In the genomic region with DNA sequence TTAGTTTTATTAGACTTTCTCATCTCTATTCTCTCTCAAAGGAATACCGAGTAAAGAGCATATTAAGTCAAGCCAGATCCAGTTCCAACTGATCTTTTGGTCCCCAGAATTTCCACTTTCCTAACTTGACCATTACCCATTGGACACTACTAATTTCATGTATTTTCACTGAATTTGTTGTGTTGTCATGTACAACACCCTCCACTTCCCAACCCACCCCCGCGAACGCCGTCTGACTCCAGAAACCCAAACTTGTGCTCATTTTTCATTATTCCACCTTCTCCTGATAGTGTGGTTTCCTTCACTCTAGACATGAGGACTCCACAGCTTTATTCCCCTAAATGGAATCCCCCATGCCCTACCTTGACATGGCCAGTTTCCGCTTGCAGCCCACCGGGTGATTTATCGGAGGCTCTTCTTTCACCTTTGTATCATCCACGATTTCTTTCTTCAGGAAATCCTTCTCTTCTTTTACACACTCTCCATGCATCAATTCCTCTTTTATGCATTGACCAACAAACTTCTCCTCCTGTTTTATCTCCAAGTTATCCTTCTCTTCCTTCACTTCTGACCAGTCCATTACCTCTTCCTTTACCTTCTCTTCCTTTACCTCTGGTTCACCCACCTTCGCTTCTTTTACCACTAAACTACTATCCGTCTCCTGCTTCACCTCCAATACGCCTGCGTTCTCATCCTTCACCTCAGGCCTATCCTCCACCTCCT, we compare ENCODE assay signal across 1 cellular context.
TF ChIP-seq lines count a peak whose summit lies in the region.

No MANE protein-coding gene starts in this region.

TF ChIP-seq in SK-N-SH, 30 proteins besides CTCF, POLR2A, EP300 and RAD21 (continued from another document):
- TF ChIP-seq, protein P1, sequence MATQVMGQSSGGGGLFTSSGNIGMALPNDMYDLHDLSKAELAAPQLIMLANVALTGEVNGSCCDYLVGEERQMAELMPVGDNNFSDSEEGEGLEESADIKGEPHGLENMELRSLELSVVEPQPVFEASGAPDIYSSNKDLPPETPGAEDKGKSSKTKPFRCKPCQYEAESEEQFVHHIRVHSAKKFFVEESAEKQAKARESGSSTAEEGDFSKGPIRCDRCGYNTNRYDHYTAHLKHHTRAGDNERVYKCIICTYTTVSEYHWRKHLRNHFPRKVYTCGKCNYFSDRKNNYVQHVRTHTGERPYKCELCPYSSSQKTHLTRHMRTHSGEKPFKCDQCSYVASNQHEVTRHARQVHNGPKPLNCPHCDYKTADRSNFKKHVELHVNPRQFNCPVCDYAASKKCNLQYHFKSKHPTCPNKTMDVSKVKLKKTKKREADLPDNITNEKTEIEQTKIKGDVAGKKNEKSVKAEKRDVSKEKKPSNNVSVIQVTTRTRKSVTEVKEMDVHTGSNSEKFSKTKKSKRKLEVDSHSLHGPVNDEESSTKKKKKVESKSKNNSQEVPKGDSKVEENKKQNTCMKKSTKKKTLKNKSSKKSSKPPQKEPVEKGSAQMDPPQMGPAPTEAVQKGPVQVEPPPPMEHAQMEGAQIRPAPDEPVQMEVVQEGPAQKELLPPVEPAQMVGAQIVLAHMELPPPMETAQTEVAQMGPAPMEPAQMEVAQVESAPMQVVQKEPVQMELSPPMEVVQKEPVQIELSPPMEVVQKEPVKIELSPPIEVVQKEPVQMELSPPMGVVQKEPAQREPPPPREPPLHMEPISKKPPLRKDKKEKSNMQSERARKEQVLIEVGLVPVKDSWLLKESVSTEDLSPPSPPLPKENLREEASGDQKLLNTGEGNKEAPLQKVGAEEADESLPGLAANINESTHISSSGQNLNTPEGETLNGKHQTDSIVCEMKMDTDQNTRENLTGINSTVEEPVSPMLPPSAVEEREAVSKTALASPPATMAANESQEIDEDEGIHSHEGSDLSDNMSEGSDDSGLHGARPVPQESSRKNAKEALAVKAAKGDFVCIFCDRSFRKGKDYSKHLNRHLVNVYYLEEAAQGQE (IDR thresholded peaks at IDR 0.05; ENCODE audit: low read depth, low read length): no peak
- TF ChIP-seq, protein P2, sequence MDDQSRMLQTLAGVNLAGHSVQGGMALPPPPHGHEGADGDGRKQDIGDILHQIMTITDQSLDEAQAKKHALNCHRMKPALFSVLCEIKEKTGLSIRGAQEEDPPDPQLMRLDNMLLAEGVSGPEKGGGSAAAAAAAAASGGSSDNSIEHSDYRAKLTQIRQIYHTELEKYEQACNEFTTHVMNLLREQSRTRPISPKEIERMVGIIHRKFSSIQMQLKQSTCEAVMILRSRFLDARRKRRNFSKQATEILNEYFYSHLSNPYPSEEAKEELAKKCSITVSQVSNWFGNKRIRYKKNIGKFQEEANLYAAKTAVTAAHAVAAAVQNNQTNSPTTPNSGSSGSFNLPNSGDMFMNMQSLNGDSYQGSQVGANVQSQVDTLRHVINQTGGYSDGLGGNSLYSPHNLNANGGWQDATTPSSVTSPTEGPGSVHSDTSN (IDR thresholded peaks at IDR 0.05): no peak
- TF ChIP-seq TAF1 (IDR thresholded peaks at IDR 0.05; ENCODE audit: borderline replicate concordance, low read depth, low read length) (no peak), ELF1 (IDR thresholded peaks at IDR 0.05) (no peak)
